Comparison of ENCODE assay signal across 7 cellular contexts in genomic region chr3:85592256-85592655, GRCh38.
"Had no signal": no experiment of that assay in that cellular context is flagged by ENCODE, and none has a peak within 500 bp of the region (broad histone marks: within the 10 kb centered on the region; RNA-seq: fewer than 3 reads in every experiment).

No MANE protein-coding gene starts in this region.

- H3K4me2 ChIP-seq: GM23338 had no signal

- H3K27ac Mint-ChIP-seq: GM23338, H9 had no signal

- DNase-seq: H9, HCEC 1CT, IMR-90 had no signal

- FAIRE-seq: H1, H54, HTR-8/SVneo had no signal

- H2AFZ ChIP-seq: GM23338 had no signal

- H3K4me3 Mint-ChIP-seq: GM23338, H9 had no signal

- H3K9me3 Mint-ChIP-seq: GM23338, H9 had no signal

- H3K4me3 ChIP-seq: GM23338 had no signal
